Comparison of ENCODE assay signal across 8 cellular contexts in genomic region chr1:244971524-244972216, GRCh38.
A peak's percentile ranks its signal among the peaks of the same experiment; 100 is the strongest.
DNase-seq lines count a peak whose midpoint lies in the region; ATAC-seq and TF ChIP-seq lines count a peak whose summit lies in the region.

No MANE protein-coding gene starts in this region.

- no peaks in the 10 kb centered on the region for H3K9me3 Mint-ChIP-seq in dendritic cell treated with granulocyte-macrophage colony-stimulating factor and Interleukin-4, amounts not matched to agents 40 ng/mL and 50 ng/mL, for 4 days
- H3K9me3 Mint-ChIP-seq in naive B cell: no peaks in the 10 kb centered on the region

- CTCF ChIA-PET in OCI-LY7 (lab: Charles Lee; ENCODE audit: unreplicated experiment): interaction anchor here (0.9 kb wide), 1 partner anchor 14 kb away, joined by 3 read pairs; no protein-coding TSS in a partner anchor

- H3K9me2 ChIP-seq in OCI-LY7 (ENCODE audit: insufficient read depth, low read length): no peaks in the 10 kb centered on the region

- H3K4me2 ChIP-seq in OCI-LY7 (ENCODE audit: low read length): peak overlapping the region; percentile 97

- no peaks in the 10 kb centered on the region for H3K9me3 ChIP-seq in OCI-LY7 (ENCODE audit: low read length)

- H4K20me1 ChIP-seq in OCI-LY7 (ENCODE audit: insufficient read depth, low read length): no peaks in the 10 kb centered on the region

- H3K27me3 Mint-ChIP-seq in dendritic cell treated with granulocyte-macrophage colony-stimulating factor and Interleukin-4, amounts not matched to agents 40 ng/mL and 50 ng/mL, for 4 days: no peaks in the 10 kb centered on the region
- H3K27me3 Mint-ChIP-seq in naive B cell: no peaks in the 10 kb centered on the region

- peak overlapping the region; percentile 87 for H3K4me3 Mint-ChIP-seq in dendritic cell treated with granulocyte-macrophage colony-stimulating factor and Interleukin-4, amounts not matched to agents 40 ng/mL and 50 ng/mL, for 4 days
- peak overlapping the region; percentile 93 to 99 (median 96) for H3K4me3 Mint-ChIP-seq in naive B cell

- peak overlapping the region; percentile 85 for H2AFZ ChIP-seq in OCI-LY7 (ENCODE audit: low read length)

- H3K36me3 ChIP-seq in OCI-LY7 (ENCODE audit: insufficient read depth, low read length): no peaks in the 10 kb centered on the region

- POLR2A ChIA-PET in OCI-LY7 (lab: Charles Lee): interaction anchor here (0.6 to 4.3 kb wide), 23 partner anchors 11 to 1805 kb away, joined by 3 to 46 read pairs (median 5); partner anchors contain the start of genes COX20 and HNRNPU

- TSS peak; percentile 91 for BruUV-seq in OCI-LY7 (replicated peaks; lab: Mats Ljungman, UMichigan)

- H3K27ac ChIP-seq in OCI-LY7 (ENCODE audit: low read depth, low read length, poor library complexity, severe bottlenecking): peak overlapping the region; percentile 97

- H3K4me3 ChIP-seq in OCI-LY7 (ENCODE audit: low read depth, low read length, poor library complexity, severe bottlenecking): peak overlapping the region; percentile 85

- peak overlapping the region; percentile 99 for H3K27ac Mint-ChIP-seq in dendritic cell treated with granulocyte-macrophage colony-stimulating factor and Interleukin-4, amounts not matched to agents 40 ng/mL and 50 ng/mL, for 4 days
- peak overlapping the region; percentile 98 to 99 (median 99) for H3K27ac Mint-ChIP-seq in naive B cell

- peaks cover 30% of the 10 kb centered on the region for H3K4me1 ChIP-seq in OCI-LY7 (ENCODE audit: insufficient read depth, low read length, poor library complexity, severe bottlenecking)

- peaks cover 35% of the 10 kb centered on the region; the same call in 1 of the 2 replicates for H3K79me2 ChIP-seq in OCI-LY7 (ENCODE audit: insufficient read depth, low read depth, low read length)

- ATAC-seq in naive B cell (ENCODE audit: low read depth in 2 of 2) (no peak), left lobe of liver (no peak), HG02798 (IDR thresholded peaks at IDR 0.05; ENCODE audit: poor library complexity, unreplicated experiment) (no peak)

- intact Hi-C loops in OCI-LY7 (cut with micrococcal nuclease; ENCODE audit: unreplicated experiment): loop anchor here (1.0 to 5.0 kb wide), 3 partner anchors 71 to 519 kb away; partner anchors contain the start of genes ADSS2 and DESI2
- intact Hi-C loops in dendritic cell treated with granulocyte-macrophage colony-stimulating factor and Interleukin-4, amounts not matched to agents 40 ng/mL and 50 ng/mL, for 4 days (cut with micrococcal nuclease): loop anchor here (5.0 kb wide), 2 partner anchors 71 to 519 kb away; partner anchors contain the start of gene ADSS2

- TF ChIP-seq CTCF in OCI-LY7 (conservative IDR thresholded peaks at IDR 0.05; ENCODE audit: low read length) (no peak), GM20000 (IDR thresholded peaks at IDR 0.05; ENCODE audit: extremely low read depth, missing control alignments) (no peak)

- peak; percentile 69 for DNase-seq in NCI-H345 treated with DMSO at 0.1 percent for 48 hours (lab: John Stamatoyannopoulos, UW; ENCODE audit: unreplicated experiment)
- no peak for DNase-seq in NCI-H345 (lab: John Stamatoyannopoulos, UW)
- peak; percentile 54 for DNase-seq in OCI-LY7 (ENCODE audit: low spot score)
- no peak for DNase-seq in naive B cell
- DNase-seq in left lobe of liver (ENCODE audit: low spot score): no peak
- DNase-seq in GM20000 (ENCODE audit: low spot score): no peak

- H3K4me1 Mint-ChIP-seq in dendritic cell treated with granulocyte-macrophage colony-stimulating factor and Interleukin-4, amounts not matched to agents 40 ng/mL and 50 ng/mL, for 4 days (ENCODE audit: low read depth): peaks cover 19% of the 10 kb centered on the region
- peaks cover 11 to 20% (median 17%) of the 10 kb centered on the region in 3 donors for H3K4me1 Mint-ChIP-seq in naive B cell

- H3K36me3 Mint-ChIP-seq in dendritic cell treated with granulocyte-macrophage colony-stimulating factor and Interleukin-4, amounts not matched to agents 40 ng/mL and 50 ng/mL, for 4 days (ENCODE audit: low read depth): peaks cover 18% of the 10 kb centered on the region
- H3K36me3 Mint-ChIP-seq in naive B cell: no peaks in the 10 kb centered on the region

Comparison
In these comparisons a context has a peak if more than half of its experiments do, and no peak if none do; other contexts are left out.
1. DNase-seq: peak in NCI-H345 treated with DMSO at 0.1 percent for 48 hours (single experiment) and OCI-LY7 (single experiment); none in NCI-H345 (single experiment), naive B cell (single experiment), left lobe of liver (single experiment) and GM20000 (single experiment).